25 cellular contexts compared by ENCODE assay signal in the genomic region with DNA sequence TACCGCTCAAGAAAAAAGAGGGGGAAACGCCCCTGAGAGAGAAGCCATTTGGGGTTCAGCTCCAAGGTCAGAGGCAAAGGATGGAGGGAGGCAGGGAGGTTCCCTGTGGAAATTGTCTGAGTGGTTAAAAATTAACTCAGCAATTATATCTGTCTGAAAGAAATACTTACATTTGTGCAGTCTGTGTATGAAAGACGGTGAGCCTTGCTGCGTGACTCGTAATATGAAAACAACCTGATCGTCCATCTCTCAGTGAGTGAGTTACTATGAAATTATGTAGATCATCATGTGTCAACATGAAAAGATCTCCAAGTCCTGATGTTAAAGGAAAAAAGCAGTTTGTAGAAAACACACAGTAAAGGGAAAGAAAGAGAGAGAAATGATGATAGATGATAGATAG.
DNase-seq lines count a peak whose midpoint lies in the region; ATAC-seq and TF ChIP-seq lines count a peak whose summit lies in the region.
"Had no signal": no experiment of that assay in that cellular context is flagged by ENCODE, and none has a peak within 500 bp of the region (broad histone marks: within the 10 kb centered on the region; RNA-seq: fewer than 3 reads in every experiment).

No MANE protein-coding gene starts in this region.

- intact Hi-C loops in mammary epithelial cell (cut with micrococcal nuclease): no loop called here
- intact Hi-C loops in MCF 10A (cut with micrococcal nuclease): no loop called here
- intact Hi-C loops in left colon (cut with DNase I, micrococcal nuclease): no loop called here

- H3K4me1 ChIP-seq in mammary epithelial cell (ENCODE audit: insufficient read depth, low read length): no peaks in the 10 kb centered on the region
- no peaks in the 10 kb centered on the region for H3K4me1 ChIP-seq in foreskin keratinocyte
- H3K4me1 ChIP-seq: A549; BE2C; BLaER1 treated with 17β-estradiol and CSF1 and Interleukin-3, amounts not matched to agents 10 nM and 100 nM had no signal

- in situ Hi-C loops in mammary epithelial cell (cut with MboI; ENCODE audit: low sequenced_read_pairs in 2 of 2): no loop called here

- no peaks in the 10 kb centered on the region for H3K9me3 ChIP-seq in mammary epithelial cell (replicated peaks; ENCODE audit: insufficient read depth, low read length)
- H3K9me3 ChIP-seq: A549; BE2C; BLaER1 treated with 17β-estradiol and CSF1 and Interleukin-3, amounts not matched to agents 10 nM and 100 nM had no signal

- H3K36me3 Mint-ChIP-seq in MCF 10A (ENCODE audit: insufficient read depth, unreplicated experiment): no peaks in the 10 kb centered on the region
- H3K36me3 Mint-ChIP-seq: CD14-positive monocyte; CD8-positive, alpha-beta memory T cell had no signal

- H3K4me2 ChIP-seq in mammary epithelial cell (ENCODE audit: insufficient read depth, low read depth, low read length): no peak overlapping the region
- H3K4me2 ChIP-seq: A549; BLaER1 treated with 17β-estradiol and CSF1 and Interleukin-3, amounts not matched to agents 10 nM and 100 nM had no signal

- H3K9me3 Mint-ChIP-seq in MCF 10A (ENCODE audit: unreplicated experiment): no peaks in the 10 kb centered on the region
- H3K9me3 Mint-ChIP-seq: CD14-positive monocyte; CD4-positive, alpha-beta T cell; CD8-positive, alpha-beta memory T cell; GM23338; H9; HFFc6 had no signal

- no peak overlapping the region for H3K27ac Mint-ChIP-seq in MCF 10A (ENCODE audit: low read depth, unreplicated experiment)
- H3K27ac Mint-ChIP-seq: CD14-positive monocyte; CD4-positive, alpha-beta T cell; CD8-positive, alpha-beta memory T cell; GM23338; HFFc6 had no signal

- H3K36me3 ChIP-seq in mammary epithelial cell (ENCODE audit: insufficient read depth, low read length): no peaks in the 10 kb centered on the region
- H3K36me3 ChIP-seq: BE2C; BLaER1 treated with 17β-estradiol and CSF1 and Interleukin-3, amounts not matched to agents 10 nM and 100 nM had no signal

- BruUV-seq in mammary epithelial cell (replicated peaks; lab: Mats Ljungman, UMichigan) (no TSS peak), MCF 10A (replicated peaks; lab: Mats Ljungman, UMichigan) (no TSS peak)

- H3K27me3 ChIP-seq in mammary epithelial cell (ENCODE audit: insufficient read depth, low read length) (peaks cover 2% of the 10 kb centered on the region), foreskin keratinocyte (peaks cover 24% of the 10 kb centered on the region)
- H3K27me3 ChIP-seq: BLaER1 treated with 17β-estradiol and CSF1 and Interleukin-3, amounts not matched to agents 10 nM and 100 nM had no signal

- 47% methylated on average over 5 of the region's 6 CpGs for WGBS in mammary epithelial cell (ENCODE audit: low coverage, missing lambda C conversion rate)

- H2AFZ ChIP-seq in mammary epithelial cell (ENCODE audit: low read depth, low read length): no peak overlapping the region
- H2AFZ ChIP-seq: GM23338 had no signal

- ATAC-seq in foreskin keratinocyte (peak; percentile 67), left colon (peak; percentile 59), GM21360 (IDR thresholded peaks at IDR 0.05; ENCODE audit: unreplicated experiment) (no peak), GM19397 (IDR thresholded peaks at IDR 0.05; ENCODE audit: unreplicated experiment) (no peak)
- ATAC-seq: A549, GM23338, HCT116 had no signal

- dilution Hi-C loops in mammary epithelial cell (cut with HindIII; ENCODE audit: low sequenced_read_pairs): no loop called here

- CTCF ChIA-PET in mammary epithelial cell (lab: Charles Lee; ENCODE audit: low non-redundant PET) (no interaction called here), MCF 10A (lab: Yijun Ruan, JAX) (interaction anchor here (1.2 kb wide), 1 partner anchor 14 kb away, joined by 3 read pairs; no protein-coding TSS in a partner anchor)

- POLR2A ChIA-PET in MCF 10A (lab: Yijun Ruan, JAX): interaction anchor here (0.6 kb wide), 1 partner anchor 93 kb away, joined by 3 read pairs; no protein-coding TSS in a partner anchor

- no peak overlapping the region for H3K4me3 ChIP-seq in mammary epithelial cell (replicated peaks in 1 of 3; ENCODE audit: insufficient read depth in 1 of 3, low read depth in 2 of 3, low read length in 3 of 3)
- H3K4me3 ChIP-seq: A549; BLaER1 treated with 17β-estradiol and CSF1 and Interleukin-3, amounts not matched to agents 10 nM and 100 nM; GM23338 had no signal

- no peaks in the 10 kb centered on the region for H4K20me1 ChIP-seq in mammary epithelial cell (ENCODE audit: insufficient read depth, low read length)
- H4K20me1 ChIP-seq: BLaER1 treated with 17β-estradiol and CSF1 and Interleukin-3, amounts not matched to agents 10 nM and 100 nM had no signal

- H3K27me3 Mint-ChIP-seq in MCF 10A (ENCODE audit: insufficient read depth, unreplicated experiment): peaks cover 21% of the 10 kb centered on the region

- H3K27ac ChIP-seq in mammary epithelial cell (ENCODE audit: insufficient read depth, low read depth, low read length) (no peak overlapping the region), foreskin keratinocyte (no peak overlapping the region)
- H3K27ac ChIP-seq: A549; BLaER1 treated with 17β-estradiol and CSF1 and Interleukin-3, amounts not matched to agents 10 nM and 100 nM had no signal

- H3K4me1 Mint-ChIP-seq in MCF 10A (ENCODE audit: insufficient read depth, unreplicated experiment): peaks cover 16% of the 10 kb centered on the region
- H3K4me1 Mint-ChIP-seq: CD14-positive monocyte; CD8-positive, alpha-beta memory T cell had no signal

- H3K9ac ChIP-seq in mammary epithelial cell (ENCODE audit: insufficient read depth, low read length): no peak overlapping the region
- H3K9ac ChIP-seq: BLaER1 treated with 17β-estradiol and CSF1 and Interleukin-3, amounts not matched to agents 10 nM and 100 nM had no signal

- TF ChIP-seq CTCF in mammary epithelial cell (conservative IDR thresholded peaks at IDR 0.05 in 1 of 2, IDR thresholded peaks at IDR 0.05 in 1 of 2; ENCODE audit: extremely low read depth in 1 of 2, insufficient read depth in 1 of 2, low read depth in 1 of 2, low read length in 2 of 2): no peak
- TF ChIP-seq CTCF in MCF 10A (IDR thresholded peaks at IDR 0.05; ENCODE audit: unreplicated experiment): no peak
- no peak for TF ChIP-seq CTCF in foreskin keratinocyte (conservative IDR thresholded peaks at IDR 0.05)

- H3K4me3 Mint-ChIP-seq in MCF 10A (ENCODE audit: unreplicated experiment): no peak overlapping the region
- H3K4me3 Mint-ChIP-seq: CD14-positive monocyte; CD4-positive, alpha-beta T cell; CD8-positive, alpha-beta memory T cell; GM23338; H9; HFFc6 had no signal

- no peaks in the 10 kb centered on the region for H3K79me2 ChIP-seq in mammary epithelial cell (ENCODE audit: insufficient read depth, low read length)

- DNase-seq in mammary epithelial cell (peak; percentile 49), MCF 10A (ENCODE audit: unreplicated experiment) (no peak), SW480 (ENCODE audit: low spot score) (peak; percentile 36), foreskin keratinocyte (peak; percentile 15 to 46), left colon (no peak), NCI-H748 (lab: John Stamatoyannopoulos, UW; ENCODE audit: unreplicated experiment) (no peak)
- DNase-seq: 8988T; ACHN; AML-193; BE2C; Calu3; CD4-positive, alpha-beta T cell; CD8-positive, alpha-beta memory T cell; COR-L47; DMS79 treated with DMSO at 0.1 percent for 48 hours; GF-D8; H9; HFFc6 had no signal

Comparison
In these comparisons a context has a peak if more than half of its experiments do, and no peak if none do; other contexts are left out.
1. DNase-seq: peak in mammary epithelial cell (single experiment), SW480 (single experiment) and foreskin keratinocyte (2 of 2); none in MCF 10A (single experiment), left colon (0 of 2) and NCI-H748 (single experiment).
2. ATAC-seq: peak in foreskin keratinocyte (single experiment) and left colon (single experiment); none in GM21360 (single experiment) and GM19397 (single experiment).